ENCODE assay signal across 13 cellular contexts in the genomic region with DNA sequence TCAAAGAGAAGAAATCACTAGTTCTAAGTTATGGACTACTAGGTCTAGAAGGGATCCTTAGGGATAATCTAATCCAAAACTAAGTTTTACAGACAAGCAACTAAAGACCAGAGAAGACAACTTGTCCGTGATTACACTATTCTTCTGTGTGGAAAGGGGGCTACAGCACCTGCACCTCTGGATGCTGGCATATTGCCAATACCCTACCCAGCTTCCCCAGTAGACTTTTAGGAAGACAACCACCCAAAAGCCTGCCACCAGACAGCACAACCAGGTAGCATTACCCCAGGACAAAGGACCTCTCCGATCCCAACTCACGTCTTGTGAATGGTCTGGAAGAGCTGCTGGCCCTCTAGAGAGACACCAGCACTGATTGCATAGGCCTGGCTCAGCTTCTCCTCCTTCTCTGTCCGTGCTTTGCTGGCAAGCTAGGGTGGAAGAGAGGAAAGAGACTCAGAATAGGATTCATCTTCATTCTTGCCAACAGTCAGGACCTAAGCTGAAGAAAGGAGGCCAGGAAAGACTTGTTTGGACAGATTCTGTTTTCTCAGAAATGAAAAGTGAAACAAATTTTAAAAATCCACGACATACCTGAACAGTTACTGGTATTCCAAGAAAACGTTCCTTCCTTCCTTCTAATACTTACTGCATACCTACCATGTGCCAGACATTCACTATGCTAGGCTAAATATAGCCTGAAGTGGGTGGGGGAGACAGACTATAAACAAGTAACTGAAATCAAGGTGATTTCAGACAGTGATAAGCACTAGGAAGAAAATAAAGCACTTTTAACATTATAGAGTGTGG. TPM values are rescaled to one million over a fixed set of nuclear protein-coding genes. Genes with fewer than 3 reads are reported as not detected.
DNase-seq lines count a peak whose midpoint lies in the region; ATAC-seq and TF ChIP-seq lines count a peak whose summit lies in the region.
"Had no signal": no experiment of that assay in that cellular context is flagged by ENCODE, and none has a peak within 500 bp of the region (broad histone marks: within the 10 kb centered on the region; RNA-seq: fewer than 3 reads in every experiment).

No MANE protein-coding gene starts in this region.

- POLR2A ChIA-PET in activated naive CD8-positive, alpha-beta T cell treated with anti-CD3 and anti-CD28 coated beads, Interleukin-2, amount 10 ng/mL, durations not matched to agents 7 days and 5 days (lab: Charles Lee) = no interaction called here
- POLR2A ChIA-PET in CD4-positive, alpha-beta T cell (lab: Charles Lee) = no interaction called here

- peak overlapping the region; percentile 71 for H3K27ac ChIP-seq in psoas muscle
- no peak overlapping the region for H3K27ac ChIP-seq in CD4-positive, alpha-beta T cell (ENCODE audit: low read depth, low read length)
- H3K27ac ChIP-seq: neutrophil had no signal

- ATAC-seq in activated naive CD8-positive, alpha-beta T cell treated with anti-CD3 and anti-CD28 coated beads, Interleukin-2, amount 10 ng/mL, durations not matched to agents 7 days and 5 days (ENCODE audit: low read depth) = no peak
- ATAC-seq in Right ventricle myocardium superior (ENCODE audit: poor library complexity) (peak; percentile 49), psoas muscle (peak; percentile 34 to 66 (median 65)), HG02970 (IDR thresholded peaks at IDR 0.05; ENCODE audit: low FRiP score, unreplicated experiment) (no peak)
- ATAC-seq in CD4-positive, alpha-beta T cell (ENCODE audit: poor library complexity) = no peak

- DNase-seq in HPDE6-E6E7 (ENCODE audit: extremely low spot score) (peak; percentile 37), Right ventricle myocardium superior (no peak), psoas muscle (no peak), NCI-H345 (lab: John Stamatoyannopoulos, UW) (no peak), HUDEP-2 (lab: John Stamatoyannopoulos, UW; ENCODE audit: unreplicated experiment in 76 of 76) (no peak)
- DNase-seq in activated naive CD8-positive, alpha-beta T cell treated with anti-CD3 and anti-CD28 coated beads, Interleukin-2, amount 10 ng/mL, durations not matched to agents 7 days and 5 days = no peak
- no peak for DNase-seq in CD4-positive, alpha-beta T cell
- DNase-seq: amniotic stem cell; NCI-H1417 treated with DMSO at 0.1 percent for 48 hours; stimulated activated CD4-positive, alpha-beta T cell treated with anti-CD3 and anti-CD28 coated beads, Interleukin-1b, Interleukin-23, amount 100 ng/mL, for 48 hours; stimulated activated naive CD4-positive, alpha-beta T cell had no signal

- no peak for TF ChIP-seq CTCF in psoas muscle (IDR thresholded peaks at IDR 0.05)
- no peak for TF ChIP-seq CTCF in CD4-positive, alpha-beta T cell (IDR thresholded peaks at IDR 0.05)

- peak overlapping the region; percentile 28 for H3K4me3 Mint-ChIP-seq in activated naive CD8-positive, alpha-beta T cell treated with anti-CD3 and anti-CD28 coated beads, Interleukin-2, amount 10 ng/mL, durations not matched to agents 7 days and 5 days
- H3K4me3 Mint-ChIP-seq in CD4-positive, alpha-beta T cell = no peak overlapping the region

- no peaks in the 10 kb centered on the region for H3K9me3 Mint-ChIP-seq in activated naive CD8-positive, alpha-beta T cell treated with anti-CD3 and anti-CD28 coated beads, Interleukin-2, amount 10 ng/mL, durations not matched to agents 7 days and 5 days
- H3K9me3 Mint-ChIP-seq in CD4-positive, alpha-beta T cell = no peaks in the 10 kb centered on the region

- H3K27me3 ChIP-seq in psoas muscle (ENCODE audit: insufficient read depth in 3 of 3, low read length in 2 of 3) = no peaks in the 10 kb centered on the region
- no peaks in the 10 kb centered on the region for H3K27me3 ChIP-seq in CD4-positive, alpha-beta T cell (ENCODE audit: control insufficient read depth, insufficient read depth, low read length)
- H3K27me3 ChIP-seq: neutrophil had no signal

- 33 to 56% (median 35%) methylated on average over 5 to 6 of the region's 6 CpGs for WGBS in psoas muscle, 3 donors

- H3K4me1 ChIP-seq in psoas muscle = peaks cover 58% of the 10 kb centered on the region

- intact Hi-C loops in Right ventricle myocardium superior (cut with DNase I) = no loop called here
- intact Hi-C loops in psoas muscle (cut with DNase I) = loop anchor here in 1 of 2 donors (5.0 kb wide), 1 partner anchor 98 kb away; a partner anchor contains a TSS
- intact Hi-C loops in CD4-positive, alpha-beta T cell (cut with DNase I, micrococcal nuclease) = loop anchor here in 1 of 2 experiments (2.0 to 10.0 kb wide), 2 partner anchors 125 to 161 kb away; no protein-coding TSS in a partner anchor

- no peaks in the 10 kb centered on the region for H3K27me3 Mint-ChIP-seq in activated naive CD8-positive, alpha-beta T cell treated with anti-CD3 and anti-CD28 coated beads, Interleukin-2, amount 10 ng/mL, durations not matched to agents 7 days and 5 days
- H3K27me3 Mint-ChIP-seq in CD4-positive, alpha-beta T cell = no peaks in the 10 kb centered on the region

- peaks cover 4 to 26% of the 10 kb centered on the region in 2 donors for H3K36me3 ChIP-seq in psoas muscle (ENCODE audit: insufficient read depth in 1 of 2, low read depth in 1 of 2)

- H3K4me1 Mint-ChIP-seq in activated naive CD8-positive, alpha-beta T cell treated with anti-CD3 and anti-CD28 coated beads, Interleukin-2, amount 10 ng/mL, durations not matched to agents 7 days and 5 days = peaks cover 18% of the 10 kb centered on the region
- H3K4me1 Mint-ChIP-seq in CD4-positive, alpha-beta T cell (ENCODE audit: low read depth) = peaks cover 13% of the 10 kb centered on the region

- H3K9me3 ChIP-seq in psoas muscle = no peaks in the 10 kb centered on the region
- H3K9me3 ChIP-seq in CD4-positive, alpha-beta T cell (ENCODE audit: control insufficient read depth, low read length) = no peaks in the 10 kb centered on the region
- H3K9me3 ChIP-seq: neutrophil had no signal

- CTCF ChIA-PET in CD4-positive, alpha-beta T cell (lab: Charles Lee) = interaction anchor here (0.9 to 3.8 kb wide), 2 partner anchors 96 to 405 kb away, joined by 3 to 18 read pairs; no protein-coding TSS in a partner anchor

- H3K36me3 Mint-ChIP-seq in activated naive CD8-positive, alpha-beta T cell treated with anti-CD3 and anti-CD28 coated beads, Interleukin-2, amount 10 ng/mL, durations not matched to agents 7 days and 5 days = peaks cover 16% of the 10 kb centered on the region
- peaks cover 54% of the 10 kb centered on the region for H3K36me3 Mint-ChIP-seq in CD4-positive, alpha-beta T cell (ENCODE audit: low read depth)

- peak overlapping the region; percentile 60 for H3K27ac Mint-ChIP-seq in activated naive CD8-positive, alpha-beta T cell treated with anti-CD3 and anti-CD28 coated beads, Interleukin-2, amount 10 ng/mL, durations not matched to agents 7 days and 5 days
- H3K27ac Mint-ChIP-seq in CD4-positive, alpha-beta T cell = no peak overlapping the region

- H3K4me3 ChIP-seq in psoas muscle = peak overlapping the region; percentile 8

RNA-seq across cellular contexts. Expression of a gene that starts 25.3 kb away (rescaled TPM):
- total RNA-seq in activated naive CD8-positive, alpha-beta T cell treated with anti-CD3 and anti-CD28 coated beads, Interleukin-2, amount 10 ng/mL, durations not matched to agents 7 days and 5 days = 10 to 100 TPM; 30.3 to 31.7 TPM
- total RNA-seq in Right ventricle myocardium superior = 21.3 TPM
- 10 to 100 TPM; 13.2 to 25.4 (median 18.3) TPM for total RNA-seq in psoas muscle
- 10 to 100 TPM; 22.2 to 52.6 (median 42.4) TPM for polyA plus RNA-seq in psoas muscle
- 1 to 10 TPM; 8.8 to 9.7 TPM for total RNA-seq in CD4-positive, alpha-beta T cell

RNA-seq across cellular contexts. Expression of a gene that starts 26.4 kb away (rescaled TPM):
- 10 to 100 TPM; 46.9 to 51.4 TPM for total RNA-seq in activated naive CD8-positive, alpha-beta T cell treated with anti-CD3 and anti-CD28 coated beads, Interleukin-2, amount 10 ng/mL, durations not matched to agents 7 days and 5 days
- 46.1 TPM for total RNA-seq in Right ventricle myocardium superior
- total RNA-seq in psoas muscle = 10 to 100 TPM; 39.6 to 65.9 (median 52.9) TPM
- 10 to 100 TPM; 42.7 to 52.9 (median 47.9) TPM for polyA plus RNA-seq in psoas muscle
- 10 to 100 TPM; 34.6 to 36.1 TPM for total RNA-seq in CD4-positive, alpha-beta T cell

RNA-seq across cellular contexts. Expression of a gene that starts 30.5 kb away (rescaled TPM):
- 10 to 100 TPM; 18.7 to 18.8 TPM for total RNA-seq in activated naive CD8-positive, alpha-beta T cell treated with anti-CD3 and anti-CD28 coated beads, Interleukin-2, amount 10 ng/mL, durations not matched to agents 7 days and 5 days
- 26.0 TPM for total RNA-seq in Right ventricle myocardium superior
- 10 to 100 TPM; 27.7 to 43.3 (median 37.6) TPM for total RNA-seq in psoas muscle
- polyA plus RNA-seq in psoas muscle = 10 to 100 TPM; 43.9 to 72.9 (median 61.0) TPM
- 1 to 10 TPM; 5.6 to 5.8 TPM for total RNA-seq in CD4-positive, alpha-beta T cell

RNA-seq across cellular contexts. Expression of a gene that starts 35.6 kb away (rescaled TPM):
- 1 to 10 TPM; 1.4 TPM for total RNA-seq in activated naive CD8-positive, alpha-beta T cell treated with anti-CD3 and anti-CD28 coated beads, Interleukin-2, amount 10 ng/mL, durations not matched to agents 7 days and 5 days
- total RNA-seq in Right ventricle myocardium superior (0.54 TPM), psoas muscle (under 1 TPM in 2 of 4 donors, not detected in 2; 0.20 to 0.28 TPM)
- 10 to 100 TPM in 1 of 3 donors, under 1 TPM in 2; 0.10 to 13.5 (median 0.11) TPM for polyA plus RNA-seq in psoas muscle
- total RNA-seq in CD4-positive, alpha-beta T cell = under 1 TPM; 0.14 to 0.56 TPM

Comparison
In these comparisons a context has a peak if more than half of its experiments do, and no peak if none do; other contexts are left out.
1. ATAC-seq: peak in Right ventricle myocardium superior (single experiment) and psoas muscle (4 of 4); none in activated naive CD8-positive, alpha-beta T cell treated with anti-CD3 and anti-CD28 coated beads, Interleukin-2, amount 10 ng/mL, durations not matched to agents 7 days and 5 days (single experiment), HG02970 (single experiment) and CD4-positive, alpha-beta T cell (single experiment).